ENCODE assay signal across 1 cellular context in genomic region chr1:6393400-6394187, GRCh38.
TF ChIP-seq lines count a peak whose summit lies in the region.

TSS of gene ACOT7 (minus strand) at chr1:6393767. CDS start at chr1:6393399, 368 bp downstream.

TF ChIP-seq in GM23338, 12 proteins besides CTCF, POLR2A, EP300 and RAD21 (continued from another document):
- TF ChIP-seq, protein P1, sequence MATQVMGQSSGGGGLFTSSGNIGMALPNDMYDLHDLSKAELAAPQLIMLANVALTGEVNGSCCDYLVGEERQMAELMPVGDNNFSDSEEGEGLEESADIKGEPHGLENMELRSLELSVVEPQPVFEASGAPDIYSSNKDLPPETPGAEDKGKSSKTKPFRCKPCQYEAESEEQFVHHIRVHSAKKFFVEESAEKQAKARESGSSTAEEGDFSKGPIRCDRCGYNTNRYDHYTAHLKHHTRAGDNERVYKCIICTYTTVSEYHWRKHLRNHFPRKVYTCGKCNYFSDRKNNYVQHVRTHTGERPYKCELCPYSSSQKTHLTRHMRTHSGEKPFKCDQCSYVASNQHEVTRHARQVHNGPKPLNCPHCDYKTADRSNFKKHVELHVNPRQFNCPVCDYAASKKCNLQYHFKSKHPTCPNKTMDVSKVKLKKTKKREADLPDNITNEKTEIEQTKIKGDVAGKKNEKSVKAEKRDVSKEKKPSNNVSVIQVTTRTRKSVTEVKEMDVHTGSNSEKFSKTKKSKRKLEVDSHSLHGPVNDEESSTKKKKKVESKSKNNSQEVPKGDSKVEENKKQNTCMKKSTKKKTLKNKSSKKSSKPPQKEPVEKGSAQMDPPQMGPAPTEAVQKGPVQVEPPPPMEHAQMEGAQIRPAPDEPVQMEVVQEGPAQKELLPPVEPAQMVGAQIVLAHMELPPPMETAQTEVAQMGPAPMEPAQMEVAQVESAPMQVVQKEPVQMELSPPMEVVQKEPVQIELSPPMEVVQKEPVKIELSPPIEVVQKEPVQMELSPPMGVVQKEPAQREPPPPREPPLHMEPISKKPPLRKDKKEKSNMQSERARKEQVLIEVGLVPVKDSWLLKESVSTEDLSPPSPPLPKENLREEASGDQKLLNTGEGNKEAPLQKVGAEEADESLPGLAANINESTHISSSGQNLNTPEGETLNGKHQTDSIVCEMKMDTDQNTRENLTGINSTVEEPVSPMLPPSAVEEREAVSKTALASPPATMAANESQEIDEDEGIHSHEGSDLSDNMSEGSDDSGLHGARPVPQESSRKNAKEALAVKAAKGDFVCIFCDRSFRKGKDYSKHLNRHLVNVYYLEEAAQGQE (IDR thresholded peaks at IDR 0.05; ENCODE audit: unreplicated experiment) = no peak
- no peak for TF ChIP-seq ETS1 (IDR thresholded peaks at IDR 0.05)
- TF ChIP-seq JUNB (IDR thresholded peaks at IDR 0.05; ENCODE audit: unreplicated experiment) = no peak
- TF ChIP-seq POLR2AphosphoS5 (IDR thresholded peaks at IDR 0.05; ENCODE audit: low read depth) = peak; percentile 64
- TF ChIP-seq EZH2 (IDR thresholded peaks at IDR 0.05; ENCODE audit: low read depth, unreplicated experiment) = no peak
- TF ChIP-seq EZH2phosphoT487 (IDR thresholded peaks at IDR 0.05; ENCODE audit: unreplicated experiment) = no peak
- TF ChIP-seq CREB1 (CRISPR knock-in tag; IDR thresholded peaks at IDR 0.05; ENCODE audit: low read depth) = peak; percentile 48
- TF ChIP-seq ZNF331 (CRISPR knock-in tag; IDR thresholded peaks at IDR 0.05; ENCODE audit: low read depth) = no peak
- no peak for TF ChIP-seq NANOG (IDR thresholded peaks at IDR 0.05; ENCODE audit: borderline replicate concordance)
